8 cellular contexts compared by ENCODE assay signal in genomic region chr1:173478099-173478555, GRCh38. TPM values are rescaled to one million over a fixed set of nuclear protein-coding genes. Genes with fewer than 3 reads are reported as not detected.
A peak's percentile ranks its signal among the peaks of the same experiment; 100 is the strongest.
DNase-seq lines count a peak whose midpoint lies in the region; ATAC-seq and TF ChIP-seq lines count a peak whose summit lies in the region.

No MANE protein-coding gene starts in this region.

- ATAC-seq in effector memory CD8-positive, alpha-beta T cell (replicated peaks): no peak
- ATAC-seq in thoracic aorta (ENCODE audit: insufficient number of reproducible peaks, low FRiP score, low read depth) (peak; percentile 63), GM21526 (IDR thresholded peaks at IDR 0.05; ENCODE audit: low FRiP score, unreplicated experiment) (no peak)

- no peaks in the 10 kb centered on the region for H3K27me3 ChIP-seq in SJCRH30
- no peaks in the 10 kb centered on the region for H3K27me3 ChIP-seq in thoracic aorta (replicated peaks; ENCODE audit: insufficient read depth)

- H3K4me1 Mint-ChIP-seq in effector memory CD8-positive, alpha-beta T cell (ENCODE audit: low read depth in 2 of 2): peaks cover 39 to 47% of the 10 kb centered on the region in 2 donors

- H3K9me3 ChIP-seq in SJCRH30 (replicated peaks) (no peaks in the 10 kb centered on the region), thoracic aorta (no peaks in the 10 kb centered on the region)

- peaks cover 49% of the 10 kb centered on the region for H3K36me3 Mint-ChIP-seq in effector memory CD8-positive, alpha-beta T cell (ENCODE audit: insufficient read depth)

- POLR2A ChIA-PET in AG04449 (lab: Yijun Ruan, JAX): interaction anchor here (0.5 to 1.2 kb wide), 6 partner anchors 48 to 733 kb away, joined by 3 to 5 read pairs (median 3); partner anchors contain the start of genes GAS5, KLHL20 and ZBTB37

- peaks cover 45% of the 10 kb centered on the region for H3K36me3 ChIP-seq in SJCRH30
- peaks cover 17% of the 10 kb centered on the region for H3K36me3 ChIP-seq in thoracic aorta

- peak overlapping the region; percentile 87 to 89 for H3K4me3 Mint-ChIP-seq in effector memory CD8-positive, alpha-beta T cell

- no peaks in the 10 kb centered on the region for H3K9me3 Mint-ChIP-seq in effector memory CD8-positive, alpha-beta T cell

- TF ChIP-seq CTCF in AG04449 (IDR thresholded peaks at IDR 0.05; ENCODE audit: insufficient read depth, low read length, missing control alignments): no peak
- TF ChIP-seq CTCF in GM20000 (IDR thresholded peaks at IDR 0.05; ENCODE audit: extremely low read depth, missing control alignments): no peak
- TF ChIP-seq CTCF in thoracic aorta (IDR thresholded peaks at IDR 0.05): no peak

- peak overlapping the region; percentile 90 for H3K4me3 ChIP-seq in AG04449 (ENCODE audit: low read depth, low read length)
- H3K4me3 ChIP-seq in SJCRH30: peak overlapping the region; percentile 100
- peak overlapping the region; percentile 98 for H3K4me3 ChIP-seq in thoracic aorta

- H3K27me3 Mint-ChIP-seq in effector memory CD8-positive, alpha-beta T cell: no peaks in the 10 kb centered on the region

- DNase-seq in AG04449 (ENCODE audit: low read depth, low spot score): peak; percentile 17
- peak; percentile 8 for DNase-seq in GM20000 (ENCODE audit: low spot score)
- DNase-seq in SJCRH30: peak; percentile 20 to 68
- no peak for DNase-seq in effector memory CD8-positive, alpha-beta T cell
- peak; percentile 33 to 59 for DNase-seq in lung microvascular endothelial cell (ENCODE audit: low read depth in 2 of 2)
- peak; percentile 18 for DNase-seq in thoracic aorta (ENCODE audit: low spot score)
- no peak for DNase-seq in cerebellar nuclear complex (lab: John Stamatoyannopoulos, UW)

- peaks cover 30% of the 10 kb centered on the region for H3K4me1 ChIP-seq in SJCRH30
- H3K4me1 ChIP-seq in thoracic aorta (ENCODE audit: control insufficient read depth in 1 of 2, low read depth in 2 of 2): peaks cover 40 to 56% of the 10 kb centered on the region in 2 donors

- H3K27ac Mint-ChIP-seq in effector memory CD8-positive, alpha-beta T cell: peak overlapping the region; percentile 94 to 97

- H3K27ac ChIP-seq in SJCRH30 (peak overlapping the region; percentile 98), thoracic aorta (peak overlapping the region; percentile 97 to 99)

- CTCF ChIA-PET in AG04449 (lab: Yijun Ruan, JAX): interaction anchor here (0.7 to 4.8 kb wide), 5 partner anchors 26 to 733 kb away, joined by 3 to 30 read pairs (median 4); no protein-coding TSS in a partner anchor

RNA-seq across cellular contexts. Expression of gene PRDX6, which starts 1.0 kb away (rescaled TPM):
- total RNA-seq in SJCRH30 (2014; rRNA removed; shearing (Covaris generic)): 259 and 265 TPM in 2 replicates
- total RNA-seq in lung microvascular endothelial cell (100.0 and 116 TPM in 2 replicates), thoracic aorta (100 to 1,000 TPM; 102 to 154 TPM)

Comparison
In these comparisons a context has a peak if more than half of its experiments do, and no peak if none do; other contexts are left out.
1. DNase-seq: peak in AG04449 (single experiment), GM20000 (single experiment), SJCRH30 (2 of 2), lung microvascular endothelial cell (2 of 2) and thoracic aorta (single experiment); none in effector memory CD8-positive, alpha-beta T cell (0 of 3) and cerebellar nuclear complex (0 of 2).
2. Peak in every context shown above with its lines, with median percentiles within 50 percentile points of each other: H3K4me3 ChIP-seq.